ENCODE assay signal across 16 cellular contexts in genomic region chr3:20772869-20773268, GRCh38.
"Had no signal": no experiment of that assay in that cellular context is flagged by ENCODE, and none has a peak within 500 bp of the region (broad histone marks: within the 10 kb centered on the region; RNA-seq: fewer than 3 reads in every experiment).

No MANE protein-coding gene starts in this region.

- H3K36me3 ChIP-seq: esophagus muscularis mucosa, spleen, transverse colon had no signal

- H3K27ac ChIP-seq: esophagus muscularis mucosa, psoas muscle, spleen, transverse colon had no signal

- H3K4me3 ChIP-seq: esophagus muscularis mucosa, psoas muscle, spleen, transverse colon had no signal

- H3K4me1 ChIP-seq: esophagus muscularis mucosa, psoas muscle, spleen, transverse colon had no signal

- H3K27me3 ChIP-seq: esophagus muscularis mucosa, spleen, transverse colon had no signal

- H3K9me3 ChIP-seq: psoas muscle, transverse colon had no signal

- H3K4me3 Mint-ChIP-seq: activated T-cell treated with anti-CD3 and anti-CD28 coated beads, Interleukin-2, amount 50 U/mL, for 24 hours; brain; natural killer cell treated with Interleukin-12 subunit alpha and Interleukin-12 subunit beta and Interleukin-15 and Interleukin-18, amount 100 ng/mL, for 72 hours; stimulated activated memory B cell treated with anti-CD40 and anti-IgM and Interleukin-4, amounts not matched to agents 10 μg/mL and 1 μg/mL and 100 μg/mL, for 72 hours had no signal

- H3K4me1 Mint-ChIP-seq: stimulated activated memory B cell treated with anti-CD40 and anti-IgM and Interleukin-4, amounts not matched to agents 10 μg/mL and 1 μg/mL and 100 μg/mL, for 72 hours had no signal

- H3K27ac Mint-ChIP-seq: activated naive CD4-positive, alpha-beta T cell treated with anti-CD3 and anti-CD28 coated beads, Interleukin-2, amount 50 U/mL, for 72 hours; activated T-cell treated with anti-CD3 and anti-CD28 coated beads, Interleukin-2, amount 50 U/mL, for 24 hours; brain; natural killer cell treated with Interleukin-12 subunit alpha and Interleukin-12 subunit beta and Interleukin-15 and Interleukin-18, amount 100 ng/mL, for 72 hours; stimulated activated memory B cell treated with anti-CD40 and anti-IgM and Interleukin-4, amounts not matched to agents 10 μg/mL and 1 μg/mL and 100 μg/mL, for 72 hours had no signal

- H3K36me3 Mint-ChIP-seq: brain; natural killer cell treated with Interleukin-12 subunit alpha and Interleukin-12 subunit beta and Interleukin-15 and Interleukin-18, amount 100 ng/mL, for 72 hours; stimulated activated memory B cell treated with anti-CD40 and anti-IgM and Interleukin-4, amounts not matched to agents 10 μg/mL and 1 μg/mL and 100 μg/mL, for 72 hours had no signal

- DNase-seq: activated effector memory CD4-positive, alpha-beta T cell treated with Interleukin-2 at 50 U/mL for 16 hours; activated T-cell treated with anti-CD3 and anti-CD28 coated beads, Interleukin-2, amount 50 U/mL, for 24 hours; amniotic stem cell; dermis blood vessel endothelial cell; foreskin fibroblast; mesenchymal stem cell; nucleus accumbens; psoas muscle; spleen; stimulated activated CD4-positive, alpha-beta T cell treated with anti-CD3 and anti-CD28 coated beads, Interleukin-1b, Interleukin-23, amount 100 ng/mL, for 48 hours; transverse colon had no signal

- H3K27me3 Mint-ChIP-seq: activated T-cell treated with anti-CD3 and anti-CD28 coated beads, Interleukin-2, amount 50 U/mL, for 24 hours; natural killer cell treated with Interleukin-12 subunit alpha and Interleukin-12 subunit beta and Interleukin-15 and Interleukin-18, amount 100 ng/mL, for 72 hours; stimulated activated memory B cell treated with anti-CD40 and anti-IgM and Interleukin-4, amounts not matched to agents 10 μg/mL and 1 μg/mL and 100 μg/mL, for 72 hours had no signal

- H3K9me3 Mint-ChIP-seq: stimulated activated memory B cell treated with anti-CD40 and anti-IgM and Interleukin-4, amounts not matched to agents 10 μg/mL and 1 μg/mL and 100 μg/mL, for 72 hours had no signal
